In the genomic region with DNA sequence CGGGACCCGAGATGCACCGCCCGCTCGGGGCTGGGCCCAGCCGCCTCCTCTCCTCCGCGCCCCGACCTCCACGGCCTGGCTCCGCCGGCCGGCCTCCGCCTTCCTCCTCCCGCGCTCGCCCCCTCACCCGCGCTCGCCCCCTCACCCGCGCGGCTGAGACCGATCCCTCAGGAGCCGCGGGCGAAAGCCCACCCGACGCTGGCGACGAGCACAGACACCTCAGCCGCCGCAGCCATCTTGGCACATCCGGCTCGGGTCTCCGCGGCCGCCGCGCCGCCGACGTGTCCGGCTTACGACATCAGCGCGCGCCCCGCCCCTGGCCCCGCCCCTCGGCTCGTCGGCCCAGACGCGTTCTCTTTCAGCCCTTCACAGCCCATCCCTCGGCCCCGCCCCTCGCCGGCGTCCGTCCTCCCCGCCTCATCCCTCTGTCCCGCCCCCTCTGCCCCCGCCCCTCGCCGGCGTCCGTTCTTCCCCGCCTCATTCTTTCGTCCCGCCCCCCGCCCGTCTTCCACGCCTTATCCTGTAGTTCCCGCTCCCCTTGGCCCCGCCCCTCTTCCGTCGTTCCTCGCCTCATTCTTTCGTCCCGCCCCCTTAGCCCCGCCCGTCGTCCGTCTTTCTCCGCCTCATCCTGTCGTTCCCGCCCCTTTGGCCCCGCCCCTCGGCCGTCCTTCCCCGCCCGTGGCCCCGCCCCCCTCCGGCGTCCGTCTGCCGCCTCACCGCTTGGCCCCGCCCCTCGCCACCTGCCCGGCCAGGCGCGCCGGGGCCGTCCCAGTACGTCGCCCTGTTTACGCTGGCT, we compare ENCODE assay signal across 8 cellular contexts. TPM values are rescaled to one million over a fixed set of nuclear protein-coding genes. Genes with fewer than 3 reads are reported as not detected.
A peak's percentile ranks its signal among the peaks of the same experiment; 100 is the strongest.
DNase-seq lines count a peak whose midpoint lies in the region; ATAC-seq and TF ChIP-seq lines count a peak whose summit lies in the region.

Gene SEC16A, minus strand, starts transcription at position 248 of the 796 bp plus-strand sequence. CDS start 5,425 bp downstream, outside the sequence.

- peak; percentile 92 for TF ChIP-seq POLR2A in GM15510 (IDR thresholded peaks at IDR 0.05; ENCODE audit: borderline replicate concordance, extremely low read depth, insufficient read length)
- peak in 3 of 4 donors; percentile 77 to 98 (median 93) for TF ChIP-seq POLR2A in upper lobe of left lung (IDR thresholded peaks at IDR 0.05)

- peak in 1 of 4 donors; percentile 7 for TF ChIP-seq EP300 in upper lobe of left lung (IDR thresholded peaks at IDR 0.05)

- H3K4me1 ChIP-seq in upper lobe of left lung = peaks cover 24 to 44% (median 30%) of the 10 kb centered on the region in 4 donors

- peaks cover 0 to 13% (median 3%) of the 10 kb centered on the region in 4 donors for H3K36me3 ChIP-seq in upper lobe of left lung

- no peaks in the 10 kb centered on the region for H3K27me3 ChIP-seq in upper lobe of left lung

- intact Hi-C loops in T-helper 1 cell treated with Interleukin-12 subunit alpha and Interleukin-12 subunit beta and Interleukin-4 antibody, amounts not matched to agents 30 ng/mL and 1 ng/mL, for 36 hours (cut with micrococcal nuclease) = loop anchor here (1.0 to 10.0 kb wide), 17 partner anchors 44 to 1122 kb away; partner anchors contain the start of genes AGPAT2, ARRDC1, CAMSAP1 and DNLZ
- intact Hi-C loops in left cardiac atrium (cut with DNase I) = no loop called here
- intact Hi-C loops in posterior vena cava (cut with DNase I) = no loop called here

- peak within 1 kb of the TSS; percentile 97 to 100 (median 99) for H3K27ac ChIP-seq in upper lobe of left lung

- DNase-seq in NCI-H1694 (lab: John Stamatoyannopoulos, UW) (peak; percentile 98), amniotic epithelial cell (ENCODE audit: low read depth) (peak; percentile 94), left cardiac atrium (peak; percentile 100), posterior vena cava (ENCODE audit: low spot score) (peak; percentile 100), upper lobe of left lung (peak; percentile 99 to 100)

- peak in 1 of 6 experiments; percentile 5 for TF ChIP-seq CTCF in upper lobe of left lung (IDR thresholded peaks at IDR 0.05)

- WGBS in upper lobe of left lung, 2 donors = 0 to 1% methylated on average over 7 to 58 of the region's 109 CpGs

- H3K9me3 ChIP-seq in upper lobe of left lung = no peaks in the 10 kb centered on the region

- ATAC-seq in HG02885 (IDR thresholded peaks at IDR 0.05; ENCODE audit: poor library complexity, unreplicated experiment) = peak; percentile 62
- peak; percentile 85 to 88 for ATAC-seq in left cardiac atrium
- ATAC-seq in upper lobe of left lung (ENCODE audit: low FRiP score in 2 of 2) = peak; percentile 91 to 96

- peak within 1 kb of the TSS; percentile 65 to 100 (median 92) for H3K4me3 ChIP-seq in upper lobe of left lung

RNA-seq across cellular contexts. Expression of gene SEC16A, which starts in this region (rescaled TPM):
- 89.4 and 92.9 TPM in 2 replicates for total RNA-seq in T-helper 1 cell treated with Interleukin-12 subunit alpha and Interleukin-12 subunit beta and Interleukin-4 antibody, amounts not matched to agents 30 ng/mL and 1 ng/mL, for 36 hours
- total RNA-seq in left cardiac atrium (10 to 100 TPM; 27.4 to 40.8 TPM), posterior vena cava (10 to 100 TPM; 42.2 to 47.9 TPM), upper lobe of left lung (10 to 100 TPM; 64.1 to 89.1 (median 72.1) TPM)

Comparison
In these comparisons a context has a peak if more than half of its experiments do, and no peak if none do; other contexts are left out.
1. Peak in every context shown above with its lines: DNase-seq, ATAC-seq, H3K4me3 ChIP-seq and H3K27ac ChIP-seq.